In the genomic region with DNA sequence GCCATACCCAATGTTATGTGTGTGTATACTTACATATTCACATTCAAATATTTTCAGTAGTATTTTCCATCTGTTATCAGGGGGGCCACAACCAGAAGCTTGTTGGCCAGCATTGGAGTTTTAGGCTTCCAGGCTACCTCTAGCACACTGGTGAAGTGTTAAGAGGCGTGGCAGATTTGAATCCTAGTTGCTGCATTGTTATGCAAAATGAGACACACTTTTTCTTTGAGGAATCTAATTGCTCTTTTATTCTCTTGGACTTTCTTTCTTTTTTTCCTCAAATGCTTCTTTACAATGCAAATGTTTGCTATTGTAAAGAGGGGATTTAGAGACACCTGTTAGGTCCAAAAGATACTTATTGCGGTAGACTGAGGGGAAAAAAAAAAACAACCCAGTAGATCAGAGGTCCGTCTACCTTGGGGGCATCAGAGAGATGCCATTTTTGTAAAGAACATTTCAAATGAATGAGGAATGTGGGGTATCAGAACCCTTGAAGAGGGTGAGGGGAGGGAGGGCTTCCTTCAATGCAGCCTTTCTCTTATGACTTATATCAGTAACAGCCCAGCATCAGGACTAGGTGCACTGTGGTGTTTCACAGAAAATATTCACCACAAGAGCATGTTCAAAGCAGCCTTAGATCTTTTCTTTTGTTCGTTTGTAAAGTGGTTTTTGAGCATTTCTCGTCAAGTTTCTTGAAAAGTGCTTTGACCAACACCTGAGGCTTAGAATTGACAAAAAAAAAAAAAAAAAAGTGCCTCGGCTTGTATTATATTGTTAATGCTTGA, we compare ENCODE assay signal across 8 cellular contexts. TPM values are rescaled to one million over a fixed set of nuclear protein-coding genes. Genes with fewer than 3 reads are reported as not detected.
DNase-seq lines count a peak whose midpoint lies in the region; ATAC-seq lines count a peak whose summit lies in the region.

No MANE protein-coding gene starts in this region.

- H3K4me1 ChIP-seq in iPS-18a (ENCODE audit: control insufficient read depth, low read depth, low read length), result peaks cover 32% of the 10 kb centered on the region

- H3K27ac ChIP-seq in iPS-18a (ENCODE audit: low read length) (no peak overlapping the region), temporal lobe (ENCODE audit: low read depth, low read length) (peak overlapping the region; percentile 91)

- H3K27me3 ChIP-seq in iPS-18a (ENCODE audit: control insufficient read depth, insufficient read depth, low read length), result peaks cover 82% of the 10 kb centered on the region

- no peaks in the 10 kb centered on the region for H3K36me3 Mint-ChIP-seq in activated CD4-positive, alpha-beta T cell treated with anti-CD3 and anti-CD28 coated beads for 36 hours (ENCODE audit: low read depth)
- peaks cover 10% of the 10 kb centered on the region for H3K36me3 Mint-ChIP-seq in activated T-helper 2 cell treated with anti-CD3 and anti-CD28 coated beads, Interferon-gamma antibody, Interleukin-2, Interleukin-4, amounts not matched to agents 10 μg/mL and 5 μg/mL and 100 μg/mL, durations not matched to agents 14 hours and 24 hours and 36 hours (ENCODE audit: low read depth)

- peak; percentile 46 for DNase-seq in activated CD4-positive, alpha-beta T cell treated with anti-CD3 and anti-CD28 coated beads for 36 hours
- no peak for DNase-seq in activated CD4-positive, alpha-beta T cell treated with anti-CD3 and anti-CD28 coated beads, Interleukin-2, amount 50 U/mL, for 48 hours
- DNase-seq in activated T-helper 2 cell treated with anti-CD3 and anti-CD28 coated beads, Interferon-gamma antibody, Interleukin-2, Interleukin-4, amounts not matched to agents 10 μg/mL and 5 μg/mL and 100 μg/mL, durations not matched to agents 14 hours and 24 hours and 36 hours (ENCODE audit: low spot score), result peak; percentile 22
- no peak for DNase-seq in GDM1 (lab: John Stamatoyannopoulos, UW)
- DNase-seq in occipital lobe (lab: John Stamatoyannopoulos, UW), result no peak

- no peaks in the 10 kb centered on the region for H3K36me3 ChIP-seq in iPS-18a (ENCODE audit: control insufficient read depth, low read depth, low read length)

- peak overlapping the region; percentile 61 for H3K9ac ChIP-seq in iPS-18a (ENCODE audit: low read length)

- H3K9me3 ChIP-seq in iPS-18a (ENCODE audit: control insufficient read depth, low read depth, low read length), result no peaks in the 10 kb centered on the region

- no peak for ATAC-seq in activated CD4-positive, alpha-beta T cell treated with anti-CD3 and anti-CD28 coated beads for 36 hours
- ATAC-seq in HG03342 (IDR thresholded peaks at IDR 0.05; ENCODE audit: unreplicated experiment), result no peak

- intact Hi-C loops in activated CD4-positive, alpha-beta T cell treated with anti-CD3 and anti-CD28 coated beads for 36 hours (cut with DNase I, micrococcal nuclease), result loop anchor here (1.0 to 10.0 kb wide), 4 partner anchors 35 to 1747 kb away; a partner anchor contains a TSS
- intact Hi-C loops in activated T-helper 2 cell treated with anti-CD3 and anti-CD28 coated beads, Interferon-gamma antibody, Interleukin-2, Interleukin-4, amounts not matched to agents 10 μg/mL and 5 μg/mL and 100 μg/mL, durations not matched to agents 14 hours and 24 hours and 36 hours (cut with micrococcal nuclease), result loop anchor here (5.0 kb wide), 3 partner anchors 138 to 1742 kb away; a partner anchor contains a TSS

- H3K9me3 Mint-ChIP-seq in activated CD4-positive, alpha-beta T cell treated with anti-CD3 and anti-CD28 coated beads for 36 hours (ENCODE audit: low read depth), result no peaks in the 10 kb centered on the region
- no peaks in the 10 kb centered on the region for H3K9me3 Mint-ChIP-seq in activated T-helper 2 cell treated with anti-CD3 and anti-CD28 coated beads, Interferon-gamma antibody, Interleukin-2, Interleukin-4, amounts not matched to agents 10 μg/mL and 5 μg/mL and 100 μg/mL, durations not matched to agents 14 hours and 24 hours and 36 hours

- peak overlapping the region; percentile 95 for H3K27ac Mint-ChIP-seq in activated CD4-positive, alpha-beta T cell treated with anti-CD3 and anti-CD28 coated beads for 36 hours
- peak overlapping the region; percentile 94 for H3K27ac Mint-ChIP-seq in activated T-helper 2 cell treated with anti-CD3 and anti-CD28 coated beads, Interferon-gamma antibody, Interleukin-2, Interleukin-4, amounts not matched to agents 10 μg/mL and 5 μg/mL and 100 μg/mL, durations not matched to agents 14 hours and 24 hours and 36 hours

- H3K4me3 Mint-ChIP-seq in activated CD4-positive, alpha-beta T cell treated with anti-CD3 and anti-CD28 coated beads for 36 hours, result peak overlapping the region; percentile 92
- peak overlapping the region; percentile 87 for H3K4me3 Mint-ChIP-seq in activated T-helper 2 cell treated with anti-CD3 and anti-CD28 coated beads, Interferon-gamma antibody, Interleukin-2, Interleukin-4, amounts not matched to agents 10 μg/mL and 5 μg/mL and 100 μg/mL, durations not matched to agents 14 hours and 24 hours and 36 hours (ENCODE audit: low read depth)

- no peaks in the 10 kb centered on the region for H3K27me3 Mint-ChIP-seq in activated CD4-positive, alpha-beta T cell treated with anti-CD3 and anti-CD28 coated beads for 36 hours
- H3K27me3 Mint-ChIP-seq in activated T-helper 2 cell treated with anti-CD3 and anti-CD28 coated beads, Interferon-gamma antibody, Interleukin-2, Interleukin-4, amounts not matched to agents 10 μg/mL and 5 μg/mL and 100 μg/mL, durations not matched to agents 14 hours and 24 hours and 36 hours (ENCODE audit: low read depth), result no peaks in the 10 kb centered on the region

- H3K4me3 ChIP-seq in iPS-18a (ENCODE audit: low read length), result peak overlapping the region; percentile 88

- peaks cover 57% of the 10 kb centered on the region for H3K4me1 Mint-ChIP-seq in activated CD4-positive, alpha-beta T cell treated with anti-CD3 and anti-CD28 coated beads for 36 hours
- peaks cover 61% of the 10 kb centered on the region for H3K4me1 Mint-ChIP-seq in activated T-helper 2 cell treated with anti-CD3 and anti-CD28 coated beads, Interferon-gamma antibody, Interleukin-2, Interleukin-4, amounts not matched to agents 10 μg/mL and 5 μg/mL and 100 μg/mL, durations not matched to agents 14 hours and 24 hours and 36 hours (ENCODE audit: low read depth)

- POLR2A ChIA-PET in activated CD4-positive, alpha-beta T cell treated with anti-CD3 and anti-CD28 coated beads for 36 hours (lab: Charles Lee), result no interaction called here

- CTCF ChIA-PET in activated CD4-positive, alpha-beta T cell treated with anti-CD3 and anti-CD28 coated beads for 36 hours (lab: Charles Lee), result interaction anchor here (0.6 kb wide), 1 partner anchor 1586 kb away, joined by 3 read pairs; no protein-coding TSS in a partner anchor

RNA-seq across cellular contexts. Expression of a gene that starts 3.8 kb away (rescaled TPM):
- 10 to 100 TPM; 91.3 to 94.0 TPM for total RNA-seq in activated CD4-positive, alpha-beta T cell treated with anti-CD3 and anti-CD28 coated beads for 36 hours
- total RNA-seq in activated T-helper 2 cell treated with anti-CD3 and anti-CD28 coated beads, Interferon-gamma antibody, Interleukin-2, Interleukin-4, amounts not matched to agents 10 μg/mL and 5 μg/mL and 100 μg/mL, durations not matched to agents 14 hours and 24 hours and 36 hours, result 84.5 and 90.4 TPM in 2 replicates
- total RNA-seq in temporal lobe (194 TPM), occipital lobe (157 TPM)

Comparison
In these comparisons a context has a peak if more than half of its experiments do, and no peak if none do; other contexts are left out.
1. DNase-seq: peak in activated CD4-positive, alpha-beta T cell treated with anti-CD3 and anti-CD28 coated beads for 36 hours (single experiment) and activated T-helper 2 cell treated with anti-CD3 and anti-CD28 coated beads, Interferon-gamma antibody, Interleukin-2, Interleukin-4, amounts not matched to agents 10 μg/mL and 5 μg/mL and 100 μg/mL, durations not matched to agents 14 hours and 24 hours and 36 hours (single experiment); none in activated CD4-positive, alpha-beta T cell treated with anti-CD3 and anti-CD28 coated beads, Interleukin-2, amount 50 U/mL, for 48 hours (0 of 2), GDM1 (single experiment) and occipital lobe (single experiment).